Comparison of ENCODE assay signal across 16 cellular contexts in the genomic region with DNA sequence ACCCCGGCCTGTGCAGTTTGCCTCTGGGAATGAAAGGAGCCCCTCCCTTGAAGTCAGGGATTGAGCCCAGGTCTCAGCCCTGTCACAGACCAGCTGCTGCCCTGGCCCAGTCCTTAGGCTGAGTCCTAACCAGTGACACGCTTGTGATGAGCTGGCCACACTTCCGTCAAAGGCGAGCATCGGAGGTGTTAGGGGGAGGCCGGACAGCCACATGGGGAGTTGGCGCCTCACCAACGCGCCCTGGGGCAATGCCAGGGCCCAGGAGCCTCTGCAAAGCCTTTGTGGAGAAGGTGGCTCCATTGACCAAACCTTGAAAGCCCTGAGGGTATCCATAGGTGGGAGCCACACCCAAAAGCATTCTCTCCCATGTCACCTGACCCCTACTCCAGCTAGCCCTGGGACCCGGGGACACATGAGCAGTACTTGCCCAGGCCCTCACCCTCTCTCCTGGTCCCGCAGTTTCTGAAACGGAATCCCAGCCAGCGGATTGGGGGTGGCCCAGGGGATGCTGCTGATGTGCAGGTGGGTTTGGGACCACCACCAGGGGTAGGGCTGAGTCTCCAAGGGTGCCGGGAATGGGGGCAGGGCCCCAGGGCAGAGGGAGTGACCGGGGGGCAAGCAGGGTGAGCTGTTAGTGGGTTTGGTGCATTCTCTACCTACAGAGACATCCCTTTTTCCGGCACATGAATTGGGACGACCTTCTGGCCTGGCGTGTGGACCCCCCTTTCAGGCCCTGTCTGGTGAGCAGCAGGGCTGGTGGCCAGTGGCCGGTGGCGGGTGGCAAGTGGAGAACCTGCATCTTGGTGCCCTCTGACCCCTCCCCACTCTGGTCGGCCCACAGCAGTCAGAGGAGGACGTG. TPM values are rescaled to one million over a fixed set of nuclear protein-coding genes. Genes with fewer than 3 reads are reported as not detected.
DNase-seq lines count a peak whose midpoint lies in the region; ATAC-seq and TF ChIP-seq lines count a peak whose summit lies in the region.
"Had no signal": no experiment of that assay in that cellular context is flagged by ENCODE, and none has a peak within 500 bp of the region (broad histone marks: within the 10 kb centered on the region; RNA-seq: fewer than 3 reads in every experiment).

No MANE protein-coding gene starts in this region.

- no peaks in the 10 kb centered on the region for H3K9me3 ChIP-seq in CD8-positive, alpha-beta T cell (ENCODE audit: low read length)
- H3K9me3 ChIP-seq: suprapubic skin had no signal

- POLR2A ChIA-PET in CD8-positive, alpha-beta T cell (lab: Charles Lee): interaction anchor here (0.6 to 13.3 kb wide), 11 partner anchors 8 to 91 kb away, joined by 3 to 317 read pairs (median 5); a partner anchor contains a TSS

- intact Hi-C loops in CD8-positive, alpha-beta T cell (cut with DNase I, micrococcal nuclease): no loop called here
- intact Hi-C loops in natural killer cell (cut with micrococcal nuclease) (no loop called here), lower leg skin (cut with DNase I; ENCODE audit: low total_unique reads) (no loop called here), cardiac septum (cut with DNase I) (no loop called here)

- no peaks in the 10 kb centered on the region for H3K27me3 ChIP-seq in CD8-positive, alpha-beta T cell (ENCODE audit: insufficient read depth, low read length)
- H3K27me3 ChIP-seq: neural progenitor cell, suprapubic skin had no signal

- H3K4me3 Mint-ChIP-seq in CD8-positive, alpha-beta T cell: peak overlapping the region; percentile 58
- peak overlapping the region; percentile 57 for H3K4me3 Mint-ChIP-seq in activated T-cell treated with anti-CD3 and anti-CD28 coated beads, Interleukin-2, amount 50 U/mL, for 24 hours
- peak overlapping the region; percentile 78 for H3K4me3 Mint-ChIP-seq in natural killer cell
- H3K4me3 Mint-ChIP-seq: neural progenitor cell had no signal

- 79 to 90% methylated on average over 22 of the region's 22 CpGs for WGBS in lower leg skin, 2 donors

- ATAC-seq in CD8-positive, alpha-beta T cell: no peak
- peak; percentile 58 to 67 (median 64) for ATAC-seq in natural killer cell
- ATAC-seq: sciatic nerve had no signal

- peaks cover 55% of the 10 kb centered on the region for H3K4me1 Mint-ChIP-seq in CD8-positive, alpha-beta T cell (ENCODE audit: low read depth)
- H3K4me1 Mint-ChIP-seq in activated T-cell treated with anti-CD3 and anti-CD28 coated beads, Interleukin-2, amount 50 U/mL, for 24 hours (ENCODE audit: low read depth): peaks cover 62% of the 10 kb centered on the region
- H3K4me1 Mint-ChIP-seq in natural killer cell: peaks cover 39 to 62% of the 10 kb centered on the region in 2 donors

- peaks cover 54% of the 10 kb centered on the region for H3K4me1 ChIP-seq in CD8-positive, alpha-beta T cell (ENCODE audit: insufficient read depth, low read length)

- H3K36me3 Mint-ChIP-seq in CD8-positive, alpha-beta T cell: peaks cover 45% of the 10 kb centered on the region
- peaks cover 93% of the 10 kb centered on the region for H3K36me3 Mint-ChIP-seq in activated T-cell treated with anti-CD3 and anti-CD28 coated beads, Interleukin-2, amount 50 U/mL, for 24 hours (ENCODE audit: low read depth)
- no peaks in the 10 kb centered on the region for H3K36me3 Mint-ChIP-seq in natural killer cell

- H3K36me3 ChIP-seq in CD8-positive, alpha-beta T cell (ENCODE audit: insufficient read depth, low read length): peaks cover 20% of the 10 kb centered on the region
- H3K36me3 ChIP-seq: neural progenitor cell had no signal

- peak overlapping the region; percentile 42 for H3K27ac ChIP-seq in CD8-positive, alpha-beta T cell (ENCODE audit: low read depth, low read length)
- H3K27ac ChIP-seq: neural progenitor cell, suprapubic skin had no signal

- CTCF ChIA-PET in CD8-positive, alpha-beta T cell (lab: Charles Lee): interaction anchor here (1.0 to 1.3 kb wide), 5 partner anchors 12 to 72 kb away, joined by 3 to 5 read pairs (median 3); a partner anchor contains a TSS

- no peaks in the 10 kb centered on the region for H3K9me3 Mint-ChIP-seq in CD8-positive, alpha-beta T cell
- H3K9me3 Mint-ChIP-seq in activated T-cell treated with anti-CD3 and anti-CD28 coated beads, Interleukin-2, amount 50 U/mL, for 24 hours: no peaks in the 10 kb centered on the region
- H3K9me3 Mint-ChIP-seq in natural killer cell: no peaks in the 10 kb centered on the region
- H3K9me3 Mint-ChIP-seq: neural progenitor cell had no signal

- no peak for TF ChIP-seq CTCF in CD8-positive, alpha-beta T cell (IDR thresholded peaks at IDR 0.05)
- TF ChIP-seq CTCF in natural killer cell (IDR thresholded peaks at IDR 0.05) (no peak), lower leg skin (IDR thresholded peaks at IDR 0.05) (no peak)

- no peaks in the 10 kb centered on the region for H3K27me3 Mint-ChIP-seq in CD8-positive, alpha-beta T cell (ENCODE audit: low read depth)
- no peaks in the 10 kb centered on the region for H3K27me3 Mint-ChIP-seq in activated T-cell treated with anti-CD3 and anti-CD28 coated beads, Interleukin-2, amount 50 U/mL, for 24 hours
- H3K27me3 Mint-ChIP-seq in natural killer cell (ENCODE audit: low read depth in 2 of 2): no peaks in the 10 kb centered on the region

- DNase-seq in CD8-positive, alpha-beta T cell: peak in 2 of 7 experiments; percentile 46 to 68
- peak; percentile 54 for DNase-seq in activated T-cell treated with anti-CD3 and anti-CD28 coated beads, Interleukin-2, amount 50 U/mL, for 24 hours
- DNase-seq in natural killer cell (peak; percentile 45), lower leg skin (ENCODE audit: low spot score in 2 of 2) (no peak), HPDE6-E6E7 (ENCODE audit: extremely low spot score) (no peak), cardiac septum (ENCODE audit: low spot score) (no peak)
- DNase-seq: activated gamma-delta T cell treated with Interleukin-2 at 50 U/mL for 16 hours, cerebellar nuclear complex, NCI-H146, SHP77 treated with DMSO at 0.1 percent for 48 hours had no signal

- H3K27ac Mint-ChIP-seq in CD8-positive, alpha-beta T cell: peak overlapping the region; percentile 86
- peak overlapping the region; percentile 97 for H3K27ac Mint-ChIP-seq in activated T-cell treated with anti-CD3 and anti-CD28 coated beads, Interleukin-2, amount 50 U/mL, for 24 hours
- peak overlapping the region; percentile 88 to 92 for H3K27ac Mint-ChIP-seq in natural killer cell
- H3K27ac Mint-ChIP-seq: neural progenitor cell had no signal

- TF ChIP-seq POLR2A in GM19099 (IDR thresholded peaks at IDR 0.05; ENCODE audit: extremely low read depth, insufficient read length, low read depth) (peak; percentile 22), lower leg skin (IDR thresholded peaks at IDR 0.05) (no peak)

- peak overlapping the region; percentile 98 for H3K4me3 ChIP-seq in CD8-positive, alpha-beta T cell (ENCODE audit: low read depth, low read length)
- no peak overlapping the region for H3K4me3 ChIP-seq in lower leg skin (ENCODE audit: low read depth, poor library complexity, severe bottlenecking)
- H3K4me3 ChIP-seq: neural progenitor cell, suprapubic skin had no signal

RNA-seq across cellular contexts. Expression of a gene that starts 3.7 kb away (rescaled TPM):
- total RNA-seq in CD8-positive, alpha-beta T cell: 100 to 1,000 TPM; 138 to 144 TPM
- total RNA-seq in natural killer cell (100 to 1,000 TPM; 240 to 301 (median 269) TPM), lower leg skin (1 to 10 TPM; 1.6 to 2.9 (median 2.1) TPM), cardiac septum (0.40 TPM)
- total RNA-seq: HT1080 had no signal

RNA-seq across cellular contexts. Expression of a gene that starts 5.5 kb away (rescaled TPM):
- total RNA-seq in CD8-positive, alpha-beta T cell: 10 to 100 TPM; 71.8 to 76.2 TPM
- total RNA-seq in natural killer cell (10 to 100 TPM; 81.0 to 89.6 (median 84.6) TPM), lower leg skin (100 to 1,000 TPM; 154 to 264 (median 203) TPM), cardiac septum (23.2 TPM)

RNA-seq across cellular contexts. Expression of a gene that starts 9.5 kb away (rescaled TPM):
- total RNA-seq in CD8-positive, alpha-beta T cell: 1 to 10 TPM; 7.5 to 9.3 TPM
- total RNA-seq in natural killer cell: 10 to 100 TPM in 2 of 3 donors, 1 to 10 TPM in 1; 9.7 to 16.2 (median 15.0) TPM
- 10 to 100 TPM; 40.1 to 79.5 (median 66.9) TPM for total RNA-seq in lower leg skin
- total RNA-seq in cardiac septum: 21.6 TPM

RNA-seq across cellular contexts. Expression of a gene that starts 18.3 kb away (rescaled TPM):
- total RNA-seq in CD8-positive, alpha-beta T cell: 10 to 100 TPM; 11.2 to 12.1 TPM
- total RNA-seq in natural killer cell (10 to 100 TPM; 25.0 to 29.0 (median 25.0) TPM), lower leg skin (1 to 10 TPM in 2 of 4 donors, under 1 TPM in 2; 0.30 to 1.5 (median 1.0) TPM), cardiac septum (22.2 TPM)
- total RNA-seq: HT1080 had no signal

RNA-seq across cellular contexts. Expression of a gene that starts 18.8 kb away (rescaled TPM):
- total RNA-seq in CD8-positive, alpha-beta T cell: not detected
- total RNA-seq in natural killer cell (under 1 TPM in 1 of 3 donors, not detected in 2; 0.25 TPM), lower leg skin (not detected), cardiac septum (not detected)
- total RNA-seq: epithelial cell of proximal tubule, HT1080, sciatic nerve had no signal

Comparison
In these comparisons a context has a peak if more than half of its experiments do, and no peak if none do; other contexts are left out.
1. DNase-seq: peak in activated T-cell treated with anti-CD3 and anti-CD28 coated beads, Interleukin-2, amount 50 U/mL, for 24 hours (single experiment) and natural killer cell (single experiment); none in lower leg skin (0 of 2), HPDE6-E6E7 (single experiment) and cardiac septum (single experiment).
2. RNA of a gene that starts 3.7 kb away (total RNA-seq): 240 to 301 TPM in natural killer cell and 138 to 144 TPM in CD8-positive, alpha-beta T cell; 1.6 to 2.9 TPM in lower leg skin and 0.40 TPM in cardiac septum (single experiment); every median in the first group is over 10 times any median in the second.
3. Peak in every context shown above with its lines, with median percentiles within 50 percentile points of each other: H3K27ac Mint-ChIP-seq and H3K4me3 Mint-ChIP-seq.